In genomic region chr2:126657146-126657635, GRCh38 we compare ENCODE assay signal across 8 cellular contexts. TPM values are rescaled to one million over a fixed set of nuclear protein-coding genes. Genes with fewer than 3 reads are reported as not detected.
A peak's percentile ranks its signal among the peaks of the same experiment; 100 is the strongest.
DNase-seq lines count a peak whose midpoint lies in the region; ATAC-seq and TF ChIP-seq lines count a peak whose summit lies in the region.

No MANE protein-coding gene starts in this region.

- peak; percentile 14 for ATAC-seq in HG02763 (IDR thresholded peaks at IDR 0.05; ENCODE audit: unreplicated experiment)

- 2 to 7% (median 5%) methylated on average over 15 to 16 of the region's 16 CpGs for WGBS in spleen, 5 donors

- peak in 1 of 3 donors; percentile 21 for TF ChIP-seq POLR2A in spleen (IDR thresholded peaks at IDR 0.05)

- H3K27ac ChIP-seq in iPS-20b (ENCODE audit: low read length) = no peak overlapping the region
- peak overlapping the region; percentile 84 to 97 (median 94) for H3K27ac ChIP-seq in spleen

- H3K4me3 ChIP-seq in GM12875 (ENCODE audit: low read depth, low read length) = peak overlapping the region; percentile 94
- H3K4me3 ChIP-seq in astrocyte of the spinal cord (ENCODE audit: low read depth, low read length) = peak overlapping the region; percentile 67
- H3K4me3 ChIP-seq in iPS-20b (ENCODE audit: low read length) = peak overlapping the region; percentile 73
- peak overlapping the region; percentile 33 to 86 (median 70) for H3K4me3 ChIP-seq in spleen

- DNase-seq in SIG-M5 (lab: John Stamatoyannopoulos, UW) (peak; percentile 9), astrocyte of the spinal cord (ENCODE audit: low read depth, low spot score) (peak; percentile 95), spleen (peak; percentile 88), NCI-H1105 treated with DMSO at 0.1 percent for 48 hours (lab: John Stamatoyannopoulos, UW) (no peak), NCI-H2081 (lab: John Stamatoyannopoulos, UW) (no peak)

- H3K9ac ChIP-seq in iPS-20b (ENCODE audit: low read depth, low read length) = peak overlapping the region; percentile 74; the same call in 1 of the 2 replicates

- peaks cover 15% of the 10 kb centered on the region for H3K4me1 ChIP-seq in iPS-20b (ENCODE audit: insufficient read depth, low read length)
- peaks cover 49 to 79% (median 68%) of the 10 kb centered on the region in 6 donors for H3K4me1 ChIP-seq in spleen

- peaks cover 25% of the 10 kb centered on the region for H3K27me3 ChIP-seq in iPS-20b (ENCODE audit: insufficient read depth, low read length)
- no peaks in the 10 kb centered on the region for H3K27me3 ChIP-seq in spleen (replicated peaks in 1 of 7)

- no peaks in the 10 kb centered on the region for H3K9me3 ChIP-seq in iPS-20b (ENCODE audit: insufficient read depth, low read depth, low read length)
- H3K9me3 ChIP-seq in spleen = no peaks in the 10 kb centered on the region

- no peak for TF ChIP-seq CTCF in GM12875 (IDR thresholded peaks at IDR 0.05; ENCODE audit: borderline replicate concordance, insufficient read depth, low read depth, low read length)
- TF ChIP-seq CTCF in astrocyte of the spinal cord (IDR thresholded peaks at IDR 0.05; ENCODE audit: low read depth, low read length) = no peak
- no peak for TF ChIP-seq CTCF in spleen (IDR thresholded peaks at IDR 0.05 in 8 of 11, conservative IDR thresholded peaks at IDR 0.05 in 3 of 11)

- H3K36me3 ChIP-seq in iPS-20b (ENCODE audit: insufficient read depth, low read depth, low read length) = no peaks in the 10 kb centered on the region
- H3K36me3 ChIP-seq in spleen = peaks cover 0 to 9% (median 4%) of the 10 kb centered on the region in 6 donors

- intact Hi-C loops in spleen (cut with DNase I; ENCODE audit: low total_unique reads) = no loop called here

- in situ Hi-C loops in astrocyte of the spinal cord (cut with HindIII; ENCODE audit: low sequenced_read_pairs) = no loop called here

RNA-seq across cellular contexts. Expression of gene GYPC, which starts 1.2 kb away (rescaled TPM):
- total RNA-seq in spleen = 100 to 1,000 TPM in 5 of 7 donors, 10 to 100 TPM in 2; 86.6 to 193 (median 138) TPM
- 100 to 1,000 TPM; 187 to 202 (median 201) TPM for polyA plus RNA-seq in spleen

Comparison
In these comparisons a context has a peak if more than half of its experiments do, and no peak if none do; other contexts are left out.
1. DNase-seq: peak in SIG-M5 (single experiment), astrocyte of the spinal cord (single experiment) and spleen (single experiment); none in NCI-H1105 treated with DMSO at 0.1 percent for 48 hours (single experiment) and NCI-H2081 (0 of 2).
2. Peak in every context shown above with its lines, with median percentiles within 50 percentile points of each other: H3K4me3 ChIP-seq.